Comparison of ENCODE assay signal across 1 cellular context in the genomic region with DNA sequence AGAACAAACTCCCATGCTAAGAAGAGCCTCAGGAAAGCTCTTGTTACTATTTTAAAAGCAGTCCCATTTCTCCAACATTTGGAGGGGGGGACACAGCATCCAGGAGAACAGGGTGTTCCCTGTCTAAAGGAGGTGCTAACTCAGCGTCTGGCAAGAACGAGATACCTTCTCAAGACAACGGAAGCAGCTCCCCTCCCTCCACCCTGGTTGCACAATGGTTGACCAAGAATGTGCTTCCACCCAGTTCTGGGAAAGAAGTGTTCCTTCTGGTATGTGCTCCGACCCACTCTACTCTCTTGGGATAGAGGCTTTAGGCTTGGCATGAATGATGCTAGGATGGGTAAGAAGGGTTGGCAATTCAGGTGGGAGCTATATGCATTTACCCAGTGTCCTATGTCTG.
TF ChIP-seq lines count a peak whose summit lies in the region.

No MANE protein-coding gene starts in this region.

TF ChIP-seq in A549, 52 proteins besides CTCF, POLR2A, EP300 and RAD21:
- TF ChIP-seq CHD4 (IDR thresholded peaks at IDR 0.05; ENCODE audit: borderline replicate concordance) (no peak), MAX (IDR thresholded peaks at IDR 0.05) (no peak), ZSCAN20 (CRISPR knock-in tag; IDR thresholded peaks at IDR 0.05) (no peak), HOXA7 (CRISPR knock-in tag; IDR thresholded peaks at IDR 0.05) (no peak), TP53 (CRISPR knock-in tag; IDR thresholded peaks at IDR 0.05) (no peak), JUNB (IDR thresholded peaks at IDR 0.05) (no peak), EHF (CRISPR knock-in tag; IDR thresholded peaks at IDR 0.05) (no peak), HEYL (CRISPR knock-in tag; IDR thresholded peaks at IDR 0.05) (no peak), ESRRA (IDR thresholded peaks at IDR 0.05; ENCODE audit: borderline replicate concordance, low read length) (no peak), GATA3 (IDR thresholded peaks at IDR 0.05; ENCODE audit: borderline replicate concordance) (no peak), SREBF2 (IDR thresholded peaks at IDR 0.05) (no peak), HMGXB4 (CRISPR knock-in tag; IDR thresholded peaks at IDR 0.05; ENCODE audit: borderline replicate concordance) (no peak), HOXB5 (CRISPR knock-in tag; IDR thresholded peaks at IDR 0.05) (no peak), NFE2L2 (conservative IDR thresholded peaks at IDR 0.05; ENCODE audit: low read length) (no peak)
- TF ChIP-seq, protein P1, sequence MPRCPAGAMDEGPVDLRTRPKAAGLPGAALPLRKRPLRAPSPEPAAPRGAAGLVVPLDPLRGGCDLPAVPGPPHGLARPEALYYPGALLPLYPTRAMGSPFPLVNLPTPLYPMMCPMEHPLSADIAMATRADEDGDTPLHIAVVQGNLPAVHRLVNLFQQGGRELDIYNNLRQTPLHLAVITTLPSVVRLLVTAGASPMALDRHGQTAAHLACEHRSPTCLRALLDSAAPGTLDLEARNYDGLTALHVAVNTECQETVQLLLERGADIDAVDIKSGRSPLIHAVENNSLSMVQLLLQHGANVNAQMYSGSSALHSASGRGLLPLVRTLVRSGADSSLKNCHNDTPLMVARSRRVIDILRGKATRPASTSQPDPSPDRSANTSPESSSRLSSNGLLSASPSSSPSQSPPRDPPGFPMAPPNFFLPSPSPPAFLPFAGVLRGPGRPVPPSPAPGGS (IDR thresholded peaks at IDR 0.05): no peak
- TF ChIP-seq, protein P2, sequence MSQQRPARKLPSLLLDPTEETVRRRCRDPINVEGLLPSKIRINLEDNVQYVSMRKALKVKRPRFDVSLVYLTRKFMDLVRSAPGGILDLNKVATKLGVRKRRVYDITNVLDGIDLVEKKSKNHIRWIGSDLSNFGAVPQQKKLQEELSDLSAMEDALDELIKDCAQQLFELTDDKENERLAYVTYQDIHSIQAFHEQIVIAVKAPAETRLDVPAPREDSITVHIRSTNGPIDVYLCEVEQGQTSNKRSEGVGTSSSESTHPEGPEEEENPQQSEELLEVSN (IDR thresholded peaks at IDR 0.05; ENCODE audit: borderline replicate concordance, low read depth): no peak
